ENCODE assay signal across 19 cellular contexts in the genomic region with DNA sequence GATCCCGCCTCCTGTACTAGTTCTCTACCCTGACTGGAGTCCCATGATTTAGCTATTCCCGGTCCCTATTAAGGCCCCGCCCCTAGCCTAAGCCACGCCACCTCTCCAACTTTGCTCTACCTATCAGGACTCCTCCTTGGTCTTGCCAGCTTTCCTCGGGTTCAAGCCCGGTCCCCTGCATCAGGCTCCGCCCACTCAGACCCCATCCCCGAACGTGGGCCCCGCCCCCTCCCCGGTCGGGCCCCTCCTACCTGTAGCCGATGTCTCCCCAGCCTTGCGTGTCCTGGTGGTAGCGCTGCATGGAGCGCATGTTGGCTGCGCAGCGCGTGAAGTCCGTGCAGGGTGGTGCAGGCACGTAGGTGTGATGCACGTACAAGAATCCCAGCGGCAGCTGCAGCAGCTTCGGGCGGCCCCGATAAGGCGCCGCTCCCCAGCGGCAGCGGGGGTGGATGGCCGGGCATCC. TPM values are rescaled to one million over a fixed set of nuclear protein-coding genes. Genes with fewer than 3 reads are reported as not detected.
"Had no signal": no experiment of that assay in that cellular context is flagged by ENCODE, and none has a peak within 500 bp of the region (broad histone marks: within the 10 kb centered on the region; RNA-seq: fewer than 3 reads in every experiment).

No MANE protein-coding gene starts in this region.

- H3K4me3 ChIP-seq: pancreas, thyroid gland had no signal

- H3K36me3 Mint-ChIP-seq: brain had no signal

- H3K27ac ChIP-seq: pancreas, thyroid gland had no signal

- H3K27ac Mint-ChIP-seq: activated CD4-positive, alpha-beta T cell treated with anti-CD3 and anti-CD28 coated beads, Interleukin-2, amount 10 ng/mL, durations not matched to agents 7 days and 5 days; activated naive CD4-positive, alpha-beta T cell treated with anti-CD3 and anti-CD28 coated beads, Interleukin-2, amount 50 U/mL, for 72 hours; brain had no signal

- H3K4me1 Mint-ChIP-seq: brain had no signal

- H3K4me1 ChIP-seq: pancreas had no signal

- H3K9me3 ChIP-seq: pancreas, thyroid gland had no signal

- DNase-seq: activated CD4-positive, alpha-beta T cell treated with anti-CD3 and anti-CD28 coated beads, Interleukin-2, amount 10 ng/mL, durations not matched to agents 7 days and 5 days; activated CD8-positive, alpha-beta memory T cell treated with anti-CD3 and anti-CD28 coated beads for 24 hours; activated effector memory CD4-positive, alpha-beta T cell treated with Interleukin-2 at 50 U/mL for 16 hours; amniotic stem cell; cerebellar nuclear complex; dermis blood vessel endothelial cell; hypothalamus; mammary epithelial cell; stimulated activated CD4-positive, alpha-beta T cell treated with anti-CD3 and anti-CD28 coated beads, Interleukin-15, amount 100 ng/mL, for 24 hours; thyroid gland had no signal

- H3K4me3 Mint-ChIP-seq: activated CD4-positive, alpha-beta T cell treated with anti-CD3 and anti-CD28 coated beads, Interleukin-2, amount 10 ng/mL, durations not matched to agents 7 days and 5 days; brain had no signal

- ATAC-seq: activated naive CD4-positive, alpha-beta T cell treated with anti-CD3 and anti-CD28 coated beads, Interleukin-2, amount 50 U/mL, for 72 hours; esophagus mucosa; pancreas had no signal

- FAIRE-seq: endometrium, islet of Langerhans, pancreas had no signal

- H3K36me3 ChIP-seq: pancreas, thyroid gland had no signal

- H3K9me3 Mint-ChIP-seq: activated CD4-positive, alpha-beta T cell treated with anti-CD3 and anti-CD28 coated beads, Interleukin-2, amount 10 ng/mL, durations not matched to agents 7 days and 5 days; activated naive CD4-positive, alpha-beta T cell treated with anti-CD3 and anti-CD28 coated beads, Interleukin-2, amount 50 U/mL, for 72 hours had no signal

RNA-seq across cellular contexts. Expression of a gene that starts 7.3 kb away (rescaled TPM):
- total RNA-seq: fibroblast of villous mesenchyme, mammary epithelial cell had no signal
- polyA plus RNA-seq: mammary epithelial cell had no signal

RNA-seq across cellular contexts. Expression of a gene that starts 7.6 kb away (rescaled TPM):
- total RNA-seq: dermis blood vessel endothelial cell, esophagus mucosa, fibroblast of villous mesenchyme, mammary epithelial cell, skeletal muscle tissue, thyroid gland had no signal
- polyA plus RNA-seq: mammary epithelial cell, neural cell, pancreas had no signal

RNA-seq across cellular contexts. Expression of a gene that starts 36.7 kb away (rescaled TPM):
- total RNA-seq: dermis blood vessel endothelial cell, fibroblast of villous mesenchyme, mammary epithelial cell, skeletal muscle tissue had no signal
- polyA plus RNA-seq: neural cell, pancreas had no signal
